8 cellular contexts compared by ENCODE assay signal in the genomic region with DNA sequence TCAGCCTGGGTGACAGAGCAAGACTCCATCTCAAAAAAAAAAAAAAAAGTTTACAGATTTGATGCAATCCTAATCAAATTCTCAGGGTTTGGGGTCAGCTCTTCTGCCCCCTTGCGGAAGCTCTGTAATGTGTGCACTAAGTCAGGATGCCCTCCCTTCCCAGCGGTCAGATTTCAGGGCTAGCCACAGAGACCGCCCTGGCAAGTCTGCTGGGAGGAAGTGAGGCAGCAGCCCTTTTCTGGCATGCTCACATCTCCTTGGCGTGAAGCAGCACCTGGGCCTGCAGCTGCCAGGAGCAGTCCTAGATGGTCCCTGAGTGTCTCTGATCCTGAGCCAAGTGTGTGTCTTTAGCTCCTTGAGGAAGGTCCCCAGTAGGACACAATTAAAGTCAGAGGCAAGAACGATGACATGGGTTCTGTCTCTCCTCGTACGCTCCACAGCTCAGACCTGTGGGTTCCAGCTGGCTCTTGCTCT. TPM values are rescaled to one million over a fixed set of nuclear protein-coding genes. Genes with fewer than 3 reads are reported as not detected.
DNase-seq lines count a peak whose midpoint lies in the region; ATAC-seq and TF ChIP-seq lines count a peak whose summit lies in the region.

No MANE protein-coding gene starts in this region.

- H3K27ac Mint-ChIP-seq in activated naive CD8-positive, alpha-beta T cell: peak overlapping the region; percentile 1

- no peaks in the 10 kb centered on the region for H3K27me3 ChIP-seq in cardiac muscle cell

- peak overlapping the region; percentile 5 for H3K27ac ChIP-seq in cardiac muscle cell

- peak; percentile 72 for TF ChIP-seq CTCF in cardiac muscle cell (IDR thresholded peaks at IDR 0.05; ENCODE audit: low read depth, low read length)

- H3K9me3 ChIP-seq in cardiac muscle cell (ENCODE audit: low read depth): no peaks in the 10 kb centered on the region

- no peaks in the 10 kb centered on the region for H3K4me1 ChIP-seq in cardiac muscle cell (ENCODE audit: low read depth)

- H3K9me3 Mint-ChIP-seq in activated naive CD8-positive, alpha-beta T cell (ENCODE audit: low read depth): no peaks in the 10 kb centered on the region

- H3K4me3 Mint-ChIP-seq in activated naive CD8-positive, alpha-beta T cell: no peak overlapping the region

- H3K4me3 ChIP-seq in cardiac muscle cell: no peak overlapping the region

- H3K36me3 Mint-ChIP-seq in activated naive CD8-positive, alpha-beta T cell: no peaks in the 10 kb centered on the region

- no peaks in the 10 kb centered on the region for H3K27me3 Mint-ChIP-seq in activated naive CD8-positive, alpha-beta T cell

- peak; percentile 72 for ATAC-seq in GM18909 (IDR thresholded peaks at IDR 0.05; ENCODE audit: poor library complexity, unreplicated experiment)
- no peak for ATAC-seq in HG03520 (IDR thresholded peaks at IDR 0.05; ENCODE audit: unreplicated experiment)

- peaks cover 9% of the 10 kb centered on the region for H3K4me1 Mint-ChIP-seq in activated naive CD8-positive, alpha-beta T cell (ENCODE audit: low read depth)

- H3K36me3 ChIP-seq in cardiac muscle cell: no peaks in the 10 kb centered on the region

- peak; percentile 93 for DNase-seq in AG20443 (ENCODE audit: low spot score)
- DNase-seq in Kasumi-1 (lab: John Stamatoyannopoulos, UW): peak; percentile 79 to 83
- DNase-seq in SW 1271 (lab: John Stamatoyannopoulos, UW): peak; percentile 53 to 81
- peak; percentile 77 to 91 for DNase-seq in cardiac muscle cell (ENCODE audit: low read depth in 1 of 2, low spot score in 1 of 2)
- peak; percentile 47 for DNase-seq in pulmonary artery endothelial cell (ENCODE audit: low read depth, low spot score)

RNA-seq across cellular contexts. Expression of a gene that starts 10.9 kb away (rescaled TPM):
- total RNA-seq in cardiac muscle cell: 12.8 and 15.7 TPM in 2 replicates
- polyA plus RNA-seq in cardiac muscle cell: 71.7 and 84.0 TPM in 2 replicates
- total RNA-seq in pulmonary artery endothelial cell: 6.6 and 7.8 TPM in 2 replicates

RNA-seq across cellular contexts. Expression of a gene that starts 17.7 kb away (rescaled TPM):
- 2.0 and 4.3 TPM in 2 replicates for total RNA-seq in cardiac muscle cell
- 0.99 and 1.3 TPM in 2 replicates for polyA plus RNA-seq in cardiac muscle cell
- total RNA-seq in pulmonary artery endothelial cell: 0.86 and 1.9 TPM in 2 replicates

RNA-seq across cellular contexts. Expression of a gene that starts 21.1 kb away (rescaled TPM):
- 1.1 and 6.5 TPM in 2 replicates for total RNA-seq in cardiac muscle cell
- polyA plus RNA-seq in cardiac muscle cell: 6.8 and 9.4 TPM in 2 replicates
- 2.4 and 4.2 TPM in 2 replicates for total RNA-seq in pulmonary artery endothelial cell

RNA-seq across cellular contexts. Expression of a gene that starts 37.5 kb away (rescaled TPM):
- total RNA-seq in cardiac muscle cell (11.8 and 12.9 TPM in 2 replicates), pulmonary artery endothelial cell (5.1 and 5.6 TPM in 2 replicates)
- polyA plus RNA-seq in cardiac muscle cell: 24.2 and 25.0 TPM in 2 replicates

RNA-seq across cellular contexts. Expression of a gene that starts 45.8 kb away (rescaled TPM):
- total RNA-seq in cardiac muscle cell: 0.18 TPM in 1 of 2 replicates, not detected in the other
- polyA plus RNA-seq in cardiac muscle cell: not detected in 2 replicates
- total RNA-seq in pulmonary artery endothelial cell: not detected in 2 replicates
